In the genomic region with DNA sequence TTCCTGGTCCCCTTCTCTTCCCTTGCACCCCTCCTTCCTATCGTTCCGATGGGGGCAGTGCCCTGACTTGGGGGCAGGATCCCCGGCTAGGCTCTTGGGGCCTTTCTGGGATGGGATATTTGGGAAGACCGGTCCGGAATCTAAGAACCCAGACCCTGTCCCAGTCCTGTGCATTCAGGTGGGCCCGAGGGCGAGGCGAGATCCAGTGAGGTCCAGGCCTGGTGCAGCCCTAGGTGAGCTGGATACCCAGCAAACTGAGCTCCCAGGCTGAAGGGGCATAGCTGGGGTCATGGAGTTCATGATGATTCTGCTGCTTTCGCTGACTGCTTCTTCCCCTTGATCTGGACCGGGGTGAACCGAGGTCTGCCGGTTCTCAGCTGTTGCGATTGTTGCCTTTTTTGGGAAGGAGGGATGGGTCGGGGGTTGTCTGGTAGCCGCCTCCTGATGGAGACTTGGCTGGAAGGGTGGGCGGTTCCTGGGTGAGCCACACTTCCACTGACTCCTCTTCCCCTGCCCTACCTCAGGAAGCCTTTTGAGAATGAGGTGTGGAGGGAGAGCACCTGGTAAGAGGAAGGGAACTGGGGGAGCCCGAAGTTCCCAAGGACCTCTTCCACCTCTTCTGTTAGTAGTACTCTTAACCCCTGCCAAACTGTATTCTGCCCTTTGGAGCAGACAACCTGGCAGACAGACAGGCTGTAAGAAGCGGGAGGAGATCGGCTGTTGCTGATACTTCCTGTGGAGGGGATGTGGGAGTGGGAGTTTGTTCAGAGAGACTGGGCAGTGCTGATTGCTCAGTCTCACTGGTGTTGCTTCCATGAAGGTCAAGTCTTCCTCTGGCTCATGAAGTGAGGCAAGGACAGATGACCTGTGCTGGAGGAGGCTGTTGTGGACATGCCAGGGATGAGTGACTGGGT, we compare ENCODE assay signal across 8 cellular contexts. TPM values are rescaled to one million over a fixed set of nuclear protein-coding genes. Genes with fewer than 3 reads are reported as not detected.
DNase-seq lines count a peak whose midpoint lies in the region; ATAC-seq, FAIRE-seq and TF ChIP-seq lines count a peak whose summit lies in the region.

No MANE protein-coding gene starts in this region.

- H3K9me3 ChIP-seq in GM23248 (ENCODE audit: low read depth) (no peaks in the 10 kb centered on the region), WERI-Rb-1 (ENCODE audit: severe bottlenecking) (no peaks in the 10 kb centered on the region), gastroesophageal sphincter (no peaks in the 10 kb centered on the region)

- peak overlapping the region; percentile 90 for H3K27ac ChIP-seq in C4-2B
- H3K27ac ChIP-seq in GM23248: peak overlapping the region; percentile 69
- H3K27ac ChIP-seq in WERI-Rb-1: peak overlapping the region; percentile 90
- H3K27ac ChIP-seq in gastroesophageal sphincter: peak overlapping the region; percentile 86 to 100 (median 97)

- H3K4me1 ChIP-seq in GM23248 (ENCODE audit: insufficient read depth) (peaks cover 11% of the 10 kb centered on the region; the same call in 1 of the 2 replicates), gastroesophageal sphincter (peaks cover 0 to 76% (median 28%) of the 10 kb centered on the region in 3 donors)

- no peak for TF ChIP-seq EP300 in gastroesophageal sphincter (IDR thresholded peaks at IDR 0.05)

- in situ Hi-C loops in GM23248 (cut with MboI): no loop called here

- H3F3A ChIP-seq in GM23248 (ENCODE audit: insufficient read depth): no peaks in the 10 kb centered on the region

- DNase-seq in GM23248 (peak; percentile 42), WERI-Rb-1 (no peak), retinal pigment epithelial cell (ENCODE audit: low read depth) (no peak), SW480 (ENCODE audit: low spot score) (no peak), frontal cortex (ENCODE audit: low spot score in 2 of 2) (no peak)

- ATAC-seq in gastroesophageal sphincter (no peak), HG02852 (IDR thresholded peaks at IDR 0.05; ENCODE audit: unreplicated experiment) (no peak)

- H3K27me3 ChIP-seq in GM23248 (replicated peaks; ENCODE audit: insufficient read depth): no peaks in the 10 kb centered on the region
- H3K27me3 ChIP-seq in WERI-Rb-1 (ENCODE audit: insufficient read depth, low read depth, severe bottlenecking): no peaks in the 10 kb centered on the region
- H3K27me3 ChIP-seq in gastroesophageal sphincter: no peaks in the 10 kb centered on the region

- peak overlapping the region; percentile 88 for H3K4me2 ChIP-seq in GM23248 (ENCODE audit: unreplicated experiment)

- H3K9ac ChIP-seq in GM23248: peak overlapping the region; percentile 87

- no peak for TF ChIP-seq POLR2A in gastroesophageal sphincter (IDR thresholded peaks at IDR 0.05)

- TF ChIP-seq CTCF in C4-2B (conservative IDR thresholded peaks at IDR 0.05): no peak
- no peak for TF ChIP-seq CTCF in WERI-Rb-1 (IDR thresholded peaks at IDR 0.05; ENCODE audit: low read depth, low read length)
- TF ChIP-seq CTCF in gastroesophageal sphincter (IDR thresholded peaks at IDR 0.05): no peak
- no peak for TF ChIP-seq CTCF in retinal pigment epithelial cell (conservative IDR thresholded peaks at IDR 0.05; ENCODE audit: low read depth, low read length)

- whole genome bisulfite sequencing in GM23248 (ENCODE audit: low coverage in 1 of 2, low lambda C conversion rate in 2 of 2, missing lambda C conversion rate in 2 of 2), 2 experiments: 0 to 3% methylated on average over 19 of the region's 19 CpGs
- 0% methylated on average over 2 to 8 of the region's 19 CpGs for WGBS in gastroesophageal sphincter (ENCODE audit: low coverage in 1 of 2), 2 donors

- H3K4me3 ChIP-seq in GM23248 (peak overlapping the region; percentile 88), WERI-Rb-1 (ENCODE audit: low read depth, low read length) (peak overlapping the region; percentile 86), gastroesophageal sphincter (peak overlapping the region; percentile 64 to 87), retinal pigment epithelial cell (ENCODE audit: low read length) (peak overlapping the region; percentile 78)

- no peaks in the 10 kb centered on the region for H4K20me1 ChIP-seq in GM23248 (ENCODE audit: insufficient read depth)

- H3K36me3 ChIP-seq in GM23248 (ENCODE audit: low read depth) (peaks cover 5% of the 10 kb centered on the region; the same call in 1 of the 2 replicates), WERI-Rb-1 (peaks cover 40% of the 10 kb centered on the region), gastroesophageal sphincter (peaks cover 0 to 33% of the 10 kb centered on the region in 2 donors)

- H3K9me2 ChIP-seq in GM23248 (ENCODE audit: insufficient read depth): no peaks in the 10 kb centered on the region

- FAIRE-seq in frontal cortex (lab: Jason Lieb, UNC): no peak

- peak overlapping the region; percentile 62 for H2AFZ ChIP-seq in GM23248

- peaks cover 74% of the 10 kb centered on the region for H3K79me2 ChIP-seq in GM23248 (ENCODE audit: insufficient read depth)

RNA-seq across cellular contexts. Expression of a gene that starts 1.0 kb away (rescaled TPM):
- total RNA-seq in GM23248 (2014; rRNA removed; shearing (Covaris generic)): 35.2 and 37.9 TPM in 2 replicates
- polyA plus RNA-seq in GM23248 (2016; fragmentation: Nextera tagmentation; extraction: Ambion mirVana): 35.6 and 36.5 TPM in 2 replicates
- 10 to 100 TPM; 38.1 to 95.1 (median 49.9) TPM for total RNA-seq in gastroesophageal sphincter
- total RNA-seq in frontal cortex: 19.6 TPM

RNA-seq across cellular contexts. Expression of a gene that starts 1.2 kb away (rescaled TPM):
- total RNA-seq in GM23248 (2014; rRNA removed; shearing (Covaris generic)): 5.1 and 5.8 TPM in 2 replicates
- 4.4 and 5.5 TPM in 2 replicates for polyA plus RNA-seq in GM23248 (2016; fragmentation: Nextera tagmentation; extraction: Ambion mirVana)
- 1 to 10 TPM; 3.4 to 7.9 (median 4.8) TPM for total RNA-seq in gastroesophageal sphincter
- total RNA-seq in frontal cortex: 9.8 TPM

RNA-seq across cellular contexts. Expression of a gene that starts 37.8 kb away (rescaled TPM):
- total RNA-seq in GM23248 (2014; rRNA removed; shearing (Covaris generic)): 4.4 and 4.7 TPM in 2 replicates
- 7.4 and 8.6 TPM in 2 replicates for polyA plus RNA-seq in GM23248 (2016; fragmentation: Nextera tagmentation; extraction: Ambion mirVana)
- total RNA-seq in gastroesophageal sphincter (10 to 100 TPM in 3 of 4 donors, 1 to 10 TPM in 1; 9.6 to 27.1 (median 25.4) TPM), frontal cortex (1.2 TPM)

RNA-seq across cellular contexts. Expression of a gene that starts 53.3 kb away (rescaled TPM):
- total RNA-seq in GM23248 (2014; rRNA removed; shearing (Covaris generic)): 15.9 and 53.0 TPM in 2 replicates
- 43.0 and 46.4 TPM in 2 replicates for polyA plus RNA-seq in GM23248 (2016; fragmentation: Nextera tagmentation; extraction: Ambion mirVana)
- total RNA-seq in gastroesophageal sphincter: 10 to 100 TPM in 3 of 4 donors, 1 to 10 TPM in 1; 9.6 to 26.0 (median 21.1) TPM
- 10.2 TPM for total RNA-seq in frontal cortex
